8 cellular contexts compared by ENCODE assay signal in genomic region chr2:49444005-49444404, GRCh38.
"Had no signal": no experiment of that assay in that cellular context is flagged by ENCODE, and none has a peak within 500 bp of the region (broad histone marks: within the 10 kb centered on the region; RNA-seq: fewer than 3 reads in every experiment).

No MANE protein-coding gene starts in this region.

- H3K4me3 ChIP-seq: HAP-1 had no signal

- H3K36me3 ChIP-seq: HAP-1 had no signal

- FAIRE-seq: HepG2 had no signal

- H3K27ac ChIP-seq: HL-60 had no signal

- DNase-seq: GOT3, H7, HFFc6, KBM-7 had no signal

- ATAC-seq: HCT116, HepG2 had no signal

- H3K9me3 ChIP-seq: HAP-1 had no signal
